ENCODE assay signal across 27 cellular contexts in the genomic region with DNA sequence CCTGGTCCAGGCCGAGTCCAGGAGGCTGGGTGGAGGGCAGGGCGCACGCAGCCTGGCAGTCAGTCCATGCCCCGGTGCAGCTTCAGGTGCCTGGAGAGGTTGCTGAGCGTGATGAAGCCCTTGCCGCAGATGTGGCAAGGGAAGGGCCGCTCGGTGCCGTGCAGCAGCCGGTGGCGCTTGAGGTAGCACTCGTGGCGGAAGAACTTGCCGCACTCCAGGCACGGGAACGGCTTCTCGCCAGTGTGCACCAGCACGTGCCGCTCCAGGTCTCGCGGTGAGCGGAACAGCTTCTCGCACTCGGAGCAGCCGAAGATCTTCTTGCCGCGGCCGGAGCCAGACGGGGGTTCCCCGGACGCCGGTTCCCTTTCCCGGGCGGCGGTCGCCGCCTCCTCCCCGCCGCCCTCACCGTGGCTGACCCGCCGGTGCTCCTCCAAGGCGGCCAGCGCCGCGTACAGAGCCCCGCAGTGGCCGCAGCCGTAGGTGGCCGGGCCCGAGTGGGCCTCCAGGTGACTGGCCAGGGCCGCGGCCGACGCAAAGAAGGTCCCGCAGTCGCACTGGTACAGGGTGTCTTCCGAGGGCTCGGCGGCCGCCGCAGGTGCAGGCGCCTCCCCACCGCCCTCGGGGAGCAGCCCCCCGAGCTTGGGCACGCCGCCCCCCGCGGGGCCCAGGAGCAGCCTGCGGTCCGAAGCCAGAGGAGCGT.
"Had no signal": no experiment of that assay in that cellular context is flagged by ENCODE, and none has a peak within 500 bp of the region (broad histone marks: within the 10 kb centered on the region; RNA-seq: fewer than 3 reads in every experiment).

No MANE protein-coding gene starts in this region.

- H3K9me3 Mint-ChIP-seq: T-helper 1 cell treated with Interleukin-12 subunit alpha and Interleukin-12 subunit beta and Interleukin-4 antibody, amounts not matched to agents 30 μg/mL and 1 μg/mL, for 36 hours had no signal

- H3K4me3 ChIP-seq: ascending aorta, body of pancreas, SJSA1 had no signal

- H3K27ac Mint-ChIP-seq: activated CD8-positive, alpha-beta T cell treated with anti-CD3 and anti-CD28 coated beads, Interleukin-2, amount 10 ng/mL, durations not matched to agents 7 days and 5 days; T-helper 1 cell treated with Interleukin-12 subunit alpha and Interleukin-12 subunit beta and Interleukin-4 antibody, amounts not matched to agents 30 μg/mL and 1 μg/mL, for 36 hours had no signal

- ATAC-seq: activated CD4-positive, CD25-positive, alpha-beta regulatory T cell treated with anti-CD3 and anti-CD28 coated beads, Interleukin-2, amount 50 U/mL, for 24 hours; activated CD8-positive, alpha-beta T cell treated with anti-CD3 and anti-CD28 coated beads, Interleukin-2, amount 10 ng/mL, durations not matched to agents 7 days and 5 days; body of pancreas; Panc1; SK-N-SH treated with all-trans-retinoic acid at 6 μM for 48 hours had no signal

- H3K27me3 ChIP-seq: ascending aorta, body of pancreas, SJSA1 had no signal

- H3K4me3 Mint-ChIP-seq: activated CD8-positive, alpha-beta T cell treated with anti-CD3 and anti-CD28 coated beads, Interleukin-2, amount 10 ng/mL, durations not matched to agents 7 days and 5 days; T-helper 1 cell treated with Interleukin-12 subunit alpha and Interleukin-12 subunit beta and Interleukin-4 antibody, amounts not matched to agents 30 μg/mL and 1 μg/mL, for 36 hours had no signal

- H3K9me3 ChIP-seq: ascending aorta, body of pancreas, SJSA1 had no signal

- DNase-seq: activated CD4-positive, alpha-beta T cell treated with anti-CD3 and anti-CD28 coated beads for 4 hours; activated CD4-positive, alpha-beta T cell treated with anti-CD3 and anti-CD28 coated beads, Interleukin-2, amount 50 U/mL, for 4 hours; activated CD8-positive, alpha-beta memory T cell treated with anti-CD3 and anti-CD28 coated beads, Interleukin-2, amount 50 U/mL, for 48 hours; activated CD8-positive, alpha-beta T cell treated with anti-CD3 and anti-CD28 coated beads, Interleukin-2, amount 10 ng/mL, durations not matched to agents 7 days and 5 days; activated naive CD4-positive, alpha-beta T cell treated with anti-CD3 and anti-CD28 coated beads, Interleukin-2, amount 50 U/mL, for 16 hours; activated T-cell treated with anti-CD3 and anti-CD28 coated beads, Interleukin-2, amount 50 U/mL, for 1 hour; amniotic stem cell; body of pancreas; central memory CD4-positive, alpha-beta T cell; NCI-H1092; NCI-H1417 treated with DMSO at 0.1 percent for 48 hours; NCI-H1694; NCI-H2029 treated with DMSO at 0.1 percent for 48 hours; NCI-H345; NCI-H510A treated with DMSO at 0.1 percent for 48 hours; NCI-H69; NK-92 treated with Interleukin-12 subunit alpha and Interleukin-12 subunit beta, amount 100 ng/mL, for 24 hours; OCI-M1; RPMI8226; SHP77 had no signal

- H3K4me1 ChIP-seq: ascending aorta, body of pancreas, SJSA1 had no signal

- FAIRE-seq: bronchial epithelial cell had no signal

- H3K27ac ChIP-seq: ascending aorta, body of pancreas, SJSA1 had no signal
